Comparison of ENCODE assay signal across 4 cellular contexts in the genomic region with DNA sequence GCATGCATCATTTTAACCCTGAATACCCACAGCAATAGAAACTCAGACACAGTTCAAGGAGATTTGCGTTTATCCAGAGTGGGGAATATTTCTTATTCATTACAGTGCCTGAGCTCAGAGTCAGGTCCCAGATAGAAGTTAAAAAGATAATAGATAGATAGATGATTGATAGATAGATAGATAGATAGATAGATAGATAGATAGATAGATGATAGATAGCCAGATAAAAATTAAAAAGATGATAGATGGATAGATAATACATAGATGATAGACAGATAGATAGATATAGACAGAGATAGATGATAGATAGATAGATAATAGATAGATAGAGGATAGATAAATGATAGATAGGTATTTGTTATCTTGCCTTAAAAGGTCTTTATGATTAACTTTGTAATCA.
"Had no signal": no experiment of that assay in that cellular context is flagged by ENCODE, and none has a peak within 500 bp of the region (broad histone marks: within the 10 kb centered on the region; RNA-seq: fewer than 3 reads in every experiment).

No MANE protein-coding gene starts in this region.

- H3K27ac ChIP-seq: HL-60 had no signal

- DNase-seq: IMR-90, KBM-7, KG1 had no signal
